ENCODE assay signal across 2 cellular contexts in the genomic region with DNA sequence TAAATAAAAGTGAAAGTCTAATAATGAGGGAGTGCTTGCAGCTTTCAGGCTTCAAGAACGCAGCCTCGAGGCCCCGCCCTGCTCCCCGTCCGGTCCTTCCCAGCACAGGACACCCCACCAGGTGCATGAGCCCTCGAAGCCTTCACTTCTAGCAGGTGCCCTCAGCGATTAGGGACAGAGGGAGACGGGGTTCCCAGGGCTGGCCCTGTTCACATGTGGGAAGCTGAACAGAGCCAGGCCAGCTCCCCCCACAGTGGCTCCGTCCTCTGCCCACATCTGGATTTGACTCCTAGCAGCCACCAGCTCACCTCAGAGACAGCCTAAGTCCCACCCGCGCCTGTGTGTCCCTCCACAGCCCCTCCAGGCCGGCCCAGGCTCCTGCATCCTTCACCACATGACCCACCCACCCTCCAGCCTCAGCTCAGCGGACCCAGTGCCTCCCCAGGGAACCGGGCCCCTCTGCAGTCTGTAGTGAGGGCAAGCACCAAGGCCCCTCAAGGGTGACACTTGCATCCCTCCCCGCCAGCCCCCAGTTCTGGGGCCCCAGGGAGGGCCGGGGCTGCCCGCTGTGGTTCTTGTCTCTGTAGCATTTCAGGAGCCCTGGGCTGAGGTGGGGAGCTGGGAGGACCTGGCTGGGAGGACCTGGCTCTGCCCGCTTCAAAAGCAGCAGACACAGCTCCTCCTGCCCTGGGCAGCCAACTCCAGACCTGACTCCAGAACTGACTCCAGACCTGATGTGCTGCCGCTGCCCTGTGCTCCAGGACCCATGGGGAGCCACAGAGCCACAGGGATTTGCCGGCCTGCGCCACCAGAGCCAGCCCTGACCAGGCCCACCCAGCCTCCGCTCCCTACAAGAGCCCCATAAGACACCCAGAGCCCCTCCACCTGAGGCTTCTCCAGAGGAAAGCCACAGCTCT.
TF ChIP-seq lines count a peak whose summit lies in the region.

No MANE protein-coding gene starts in this region.

TF ChIP-seq in GM12891, 5 proteins besides CTCF, POLR2A, EP300 and RAD21:
- TF ChIP-seq SPI1 (IDR thresholded peaks at IDR 0.05; ENCODE audit: low read depth, low read length) (no peak), PAX5 (IDR thresholded peaks at IDR 0.05; ENCODE audit: insufficient read depth, low read length, severe bottlenecking) (no peak), POLR2AphosphoS5 (IDR thresholded peaks at IDR 0.05; ENCODE audit: low read depth, low read length) (no peak), POU2F2 (IDR thresholded peaks at IDR 0.05; ENCODE audit: low read depth, low read length) (no peak), TAF1 (IDR thresholded peaks at IDR 0.05; ENCODE audit: low read depth, low read length) (no peak)

TF ChIP-seq in H1, 55 proteins besides CTCF, POLR2A, EP300 and RAD21:
- TF ChIP-seq EZH2 (IDR thresholded peaks at IDR 0.05; ENCODE audit: low read depth, low read length, severe bottlenecking): no peak
